In the genomic region with DNA sequence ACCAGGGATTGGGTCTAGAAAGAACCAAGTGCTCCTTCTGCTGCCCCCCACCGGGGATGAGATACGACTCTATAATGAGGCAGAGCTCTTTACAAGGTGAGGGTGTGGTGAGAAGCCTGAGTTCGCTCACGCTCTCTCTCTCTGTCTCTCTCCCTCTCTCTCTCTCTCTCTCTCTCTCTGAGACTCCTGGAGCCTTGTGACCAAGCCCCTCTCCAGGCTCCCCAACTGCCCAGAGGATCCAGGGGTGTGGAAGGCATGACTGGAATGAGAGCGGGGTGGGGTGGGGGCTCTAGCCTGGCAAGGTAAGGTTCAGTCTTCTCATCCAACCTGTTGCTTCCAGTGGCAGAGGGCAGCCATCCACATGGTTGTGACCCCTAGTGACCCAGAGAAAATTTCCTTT, we compare ENCODE assay signal across 39 cellular contexts. TPM values are rescaled to one million over a fixed set of nuclear protein-coding genes. Genes with fewer than 3 reads are reported as not detected.
"Had no signal": no experiment of that assay in that cellular context is flagged by ENCODE, and none has a peak within 500 bp of the region (broad histone marks: within the 10 kb centered on the region; RNA-seq: fewer than 3 reads in every experiment).

No MANE protein-coding gene starts in this region.

- DNase-seq: activated B cell treated with CpG ODN at 0.5 μM for 24 hours; activated CD4-positive, alpha-beta memory T cell treated with anti-CD3 and anti-CD28 coated beads for 36 hours; activated CD4-positive, alpha-beta T cell treated with anti-CD3 and anti-CD28 coated beads for 48 hours; activated CD8-positive, alpha-beta memory T cell treated with anti-CD3 and anti-CD28 coated beads, Interleukin-2, amount 10 ng/mL, durations not matched to agents 7 days and 5 days; activated CD8-positive, alpha-beta memory T cell treated with anti-CD3 and anti-CD28 coated beads, Interleukin-2, amount 50 U/mL, for 4 hours; activated CD8-positive, alpha-beta T cell treated with anti-CD3 and anti-CD28 coated beads, Interleukin-2, amount 10 ng/mL, durations not matched to agents 7 days and 5 days; activated effector memory CD4-positive, alpha-beta T cell treated with anti-CD3 and anti-CD28 coated beads, Interleukin-2, amount 50 U/mL, for 16 hours; activated naive CD4-positive, alpha-beta T cell treated with anti-CD3 and anti-CD28 coated beads for 36 hours; activated naive CD8-positive, alpha-beta T cell treated with anti-CD3 and anti-CD28 coated beads for 36 hours; activated naive CD8-positive, alpha-beta T cell treated with anti-CD3 and anti-CD28 coated beads, Interleukin-2, amount 50 U/mL, for 24 hours; activated T-cell treated with anti-CD3 and anti-CD28 coated beads, Interleukin-2, amount 50 U/mL, for 1 hour; activated T-cell treated with anti-CD3 and anti-CD28 coated beads, Interleukin-2, amount 50 U/mL, for 48 hours; adrenal gland; brain microvascular endothelial cell; caudate nucleus; cortex of kidney; dermis blood vessel endothelial cell; effector CD4-positive, alpha-beta T cell; effector memory CD8-positive, alpha-beta T cell; erythroblast; esophagus squamous epithelium; foreskin melanocyte; T-helper 1 cell; T-helper 17 cell; T1000; WERI-Rb-1 had no signal

- H3K36me3 Mint-ChIP-seq: activated CD4-positive, alpha-beta memory T cell treated with anti-CD3 and anti-CD28 coated beads for 36 hours; activated naive CD4-positive, alpha-beta T cell treated with anti-CD3 and anti-CD28 coated beads, Interleukin-2, amount 50 U/mL, for 24 hours; activated naive CD8-positive, alpha-beta T cell treated with anti-CD3 and anti-CD28 coated beads for 36 hours had no signal

- H3K9me3 Mint-ChIP-seq: activated B cell treated with CpG ODN at 0.5 μM for 24 hours; activated CD4-positive, alpha-beta memory T cell treated with anti-CD3 and anti-CD28 coated beads for 36 hours; activated naive CD4-positive, alpha-beta T cell treated with anti-CD3 and anti-CD28 coated beads for 36 hours; activated naive CD4-positive, alpha-beta T cell treated with anti-CD3 and anti-CD28 coated beads, Interleukin-2, amount 50 U/mL, for 24 hours; activated naive CD8-positive, alpha-beta T cell treated with anti-CD3 and anti-CD28 coated beads for 36 hours; activated naive CD8-positive, alpha-beta T cell treated with anti-CD3 and anti-CD28 coated beads, Interleukin-2, amount 50 U/mL, for 24 hours; activated T-helper 1 cell treated with anti-CD3 and anti-CD28 coated beads, Interleukin-12 subunit alpha, Interleukin-12 subunit beta, Interleukin-2, Interleukin-4 antibody, amounts not matched to agents 30 ng/mL and 10 ng/mL and 1 ng/mL, durations not matched to agents 14 hours and 24 hours and 36 hours; activated T-helper 2 cell treated with anti-CD3 and anti-CD28 coated beads, Interferon-gamma antibody, Interleukin-2, Interleukin-4, amounts not matched to agents 10 μg/mL and 5 μg/mL and 100 μg/mL, durations not matched to agents 14 hours and 24 hours and 36 hours; effector memory CD8-positive, alpha-beta T cell; T-helper 2 cell treated with Interferon-gamma antibody and Interleukin-4, amounts not matched to agents 5 μg/mL and 100 μg/mL, for 36 hours had no signal

- H3K4me3 Mint-ChIP-seq: activated B cell treated with CpG ODN at 0.5 μM for 24 hours; activated CD4-positive, alpha-beta memory T cell treated with anti-CD3 and anti-CD28 coated beads for 36 hours; activated CD8-positive, alpha-beta memory T cell treated with anti-CD3 and anti-CD28 coated beads, Interleukin-2, amount 10 ng/mL, durations not matched to agents 7 days and 5 days; activated CD8-positive, alpha-beta T cell treated with anti-CD3 and anti-CD28 coated beads, Interleukin-2, amount 10 ng/mL, durations not matched to agents 7 days and 5 days; activated naive CD4-positive, alpha-beta T cell treated with anti-CD3 and anti-CD28 coated beads for 36 hours; activated naive CD4-positive, alpha-beta T cell treated with anti-CD3 and anti-CD28 coated beads, Interleukin-2, amount 50 U/mL, for 24 hours; activated naive CD8-positive, alpha-beta T cell treated with anti-CD3 and anti-CD28 coated beads for 36 hours; activated naive CD8-positive, alpha-beta T cell treated with anti-CD3 and anti-CD28 coated beads, Interleukin-2, amount 50 U/mL, for 24 hours; activated T-helper 1 cell treated with anti-CD3 and anti-CD28 coated beads, Interleukin-12 subunit alpha, Interleukin-12 subunit beta, Interleukin-2, Interleukin-4 antibody, amounts not matched to agents 30 ng/mL and 10 ng/mL and 1 ng/mL, durations not matched to agents 14 hours and 24 hours and 36 hours; effector memory CD8-positive, alpha-beta T cell; T-helper 17 cell; T-helper 2 cell treated with Interferon-gamma antibody and Interleukin-4, amounts not matched to agents 5 μg/mL and 100 μg/mL, for 36 hours had no signal

- H3K27ac ChIP-seq: adrenal gland, ascending aorta, brain microvascular endothelial cell, esophagus squamous epithelium, gastroesophageal sphincter, WERI-Rb-1 had no signal

- H3K27me3 ChIP-seq: ascending aorta had no signal

- H3K9me3 ChIP-seq: adrenal gland, ascending aorta, esophagus squamous epithelium, gastroesophageal sphincter had no signal

- H3K27ac Mint-ChIP-seq: activated B cell treated with CpG ODN at 0.5 μM for 24 hours; activated CD4-positive, alpha-beta memory T cell treated with anti-CD3 and anti-CD28 coated beads for 36 hours; activated CD8-positive, alpha-beta memory T cell treated with anti-CD3 and anti-CD28 coated beads, Interleukin-2, amount 10 ng/mL, durations not matched to agents 7 days and 5 days; activated CD8-positive, alpha-beta T cell treated with anti-CD3 and anti-CD28 coated beads, Interleukin-2, amount 10 ng/mL, durations not matched to agents 7 days and 5 days; activated naive CD4-positive, alpha-beta T cell treated with anti-CD3 and anti-CD28 coated beads for 36 hours; activated naive CD4-positive, alpha-beta T cell treated with anti-CD3 and anti-CD28 coated beads, Interleukin-2, amount 50 U/mL, for 24 hours; activated naive CD8-positive, alpha-beta T cell treated with anti-CD3 and anti-CD28 coated beads for 36 hours; activated naive CD8-positive, alpha-beta T cell treated with anti-CD3 and anti-CD28 coated beads, Interleukin-2, amount 50 U/mL, for 24 hours; activated T-helper 1 cell treated with anti-CD3 and anti-CD28 coated beads, Interleukin-12 subunit alpha, Interleukin-12 subunit beta, Interleukin-2, Interleukin-4 antibody, amounts not matched to agents 30 ng/mL and 10 ng/mL and 1 ng/mL, durations not matched to agents 14 hours and 24 hours and 36 hours; activated T-helper 2 cell treated with anti-CD3 and anti-CD28 coated beads, Interferon-gamma antibody, Interleukin-2, Interleukin-4, amounts not matched to agents 10 μg/mL and 5 μg/mL and 100 μg/mL, durations not matched to agents 14 hours and 24 hours and 36 hours; effector memory CD8-positive, alpha-beta T cell; T-helper 17 cell; T-helper 2 cell treated with Interferon-gamma antibody and Interleukin-4, amounts not matched to agents 5 μg/mL and 100 μg/mL, for 36 hours had no signal

- H3K36me3 ChIP-seq: adrenal gland, ascending aorta, brain microvascular endothelial cell, esophagus squamous epithelium, gastroesophageal sphincter, WERI-Rb-1 had no signal

- H3K4me1 ChIP-seq: adrenal gland, ascending aorta had no signal

- ATAC-seq: activated CD4-positive, CD25-positive, alpha-beta regulatory T cell treated with anti-CD3 and anti-CD28 coated beads, Interleukin-2, amount 50 U/mL, for 24 hours; activated CD8-positive, alpha-beta memory T cell treated with anti-CD3 and anti-CD28 coated beads, Interleukin-2, amount 10 ng/mL, durations not matched to agents 7 days and 5 days; activated CD8-positive, alpha-beta T cell treated with anti-CD3 and anti-CD28 coated beads, Interleukin-2, amount 10 ng/mL, durations not matched to agents 7 days and 5 days; activated naive CD8-positive, alpha-beta T cell treated with anti-CD3 and anti-CD28 coated beads, Interleukin-2, amount 50 U/mL, for 24 hours; effector memory CD8-positive, alpha-beta T cell; gastroesophageal sphincter; T-helper 17 cell had no signal

- H3K4me3 ChIP-seq: adrenal gland, ascending aorta, esophagus squamous epithelium, gastroesophageal sphincter had no signal

- H3K4me1 Mint-ChIP-seq: T-helper 17 cell had no signal

- FAIRE-seq: colon had no signal

RNA-seq across cellular contexts. Expression of gene PTF1A, which starts 3.1 kb away (rescaled TPM):
- total RNA-seq: activated B cell treated with CpG ODN at 0.5 μM for 24 hours; activated CD4-positive, alpha-beta memory T cell treated with anti-CD3 and anti-CD28 coated beads for 36 hours; activated CD8-positive, alpha-beta memory T cell treated with anti-CD3 and anti-CD28 coated beads for 36 hours; activated CD8-positive, alpha-beta memory T cell treated with anti-CD3 and anti-CD28 coated beads, Interleukin-2, amount 10 ng/mL, durations not matched to agents 7 days and 5 days; activated CD8-positive, alpha-beta T cell treated with anti-CD3 and anti-CD28 coated beads, Interleukin-2, amount 10 ng/mL, durations not matched to agents 7 days and 5 days; activated naive CD4-positive, alpha-beta T cell treated with anti-CD3 and anti-CD28 coated beads for 36 hours; activated naive CD8-positive, alpha-beta T cell treated with anti-CD3 and anti-CD28 coated beads for 36 hours; activated T-helper 1 cell treated with anti-CD3 and anti-CD28 coated beads, Interleukin-12 subunit alpha, Interleukin-12 subunit beta, Interleukin-2, Interleukin-4 antibody, amounts not matched to agents 30 ng/mL and 10 ng/mL and 1 ng/mL, durations not matched to agents 14 hours and 24 hours and 36 hours; activated T-helper 2 cell treated with anti-CD3 and anti-CD28 coated beads, Interferon-gamma antibody, Interleukin-2, Interleukin-4, amounts not matched to agents 10 μg/mL and 5 μg/mL and 100 μg/mL, durations not matched to agents 14 hours and 24 hours and 36 hours; adrenal gland; ascending aorta; chondrocyte; dermis blood vessel endothelial cell; esophagus squamous epithelium; fibroblast of lung; fibroblast of villous mesenchyme; gastroesophageal sphincter; glomerular endothelial cell; T-helper 17 cell had no signal
- polyA plus RNA-seq: adrenal gland, fibroblast of lung had no signal
